Comparison of ENCODE assay signal across 10 cellular contexts in the genomic region with DNA sequence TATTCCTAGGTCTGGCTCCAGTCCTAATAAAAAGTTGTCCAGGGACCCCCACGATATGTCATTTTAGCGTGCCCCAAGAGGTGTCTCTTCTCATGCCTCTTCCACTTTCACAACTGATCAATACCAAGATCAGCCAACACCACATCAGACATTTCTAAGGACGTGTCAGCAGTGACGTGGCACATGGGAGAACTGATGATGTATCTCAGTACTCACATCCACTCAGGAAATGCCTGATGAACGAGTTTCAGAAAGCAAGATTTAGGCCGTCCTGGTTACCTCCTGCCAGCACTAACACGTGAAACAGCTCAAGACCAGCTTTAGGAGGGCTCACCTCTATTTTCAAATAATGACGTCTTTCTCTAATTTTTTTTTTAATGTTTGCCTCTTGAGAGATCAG. TPM values are rescaled to one million over a fixed set of nuclear protein-coding genes. Genes with fewer than 3 reads are reported as not detected.
DNase-seq lines count a peak whose midpoint lies in the region; ATAC-seq and TF ChIP-seq lines count a peak whose summit lies in the region.
"Had no signal": no experiment of that assay in that cellular context is flagged by ENCODE, and none has a peak within 500 bp of the region (broad histone marks: within the 10 kb centered on the region; RNA-seq: fewer than 3 reads in every experiment).

No MANE protein-coding gene starts in this region.

- H4K12ac ChIP-seq in trophoblast cell (ENCODE audit: low read depth, low read length) = no peak overlapping the region

- peak overlapping the region; percentile 60 for H3K4me3 ChIP-seq in CD4-positive, CD25-positive, alpha-beta regulatory T cell (ENCODE audit: low read depth, low read length)
- H3K4me3 ChIP-seq in PC-3 (ENCODE audit: low read length) (no peak overlapping the region), trophoblast cell (ENCODE audit: low read depth, low read length) (no peak overlapping the region), sigmoid colon (no peak overlapping the region), spleen (no peak overlapping the region)

- no peak overlapping the region for H3K27ac ChIP-seq in CD4-positive, CD25-positive, alpha-beta regulatory T cell (ENCODE audit: insufficient read depth, low read length, poor library complexity, severe bottlenecking)
- no peak overlapping the region for H3K27ac ChIP-seq in PC-3 (ENCODE audit: low read length)
- no peak overlapping the region for H3K27ac ChIP-seq in trophoblast cell (ENCODE audit: low read depth, low read length)
- no peak overlapping the region for H3K27ac ChIP-seq in sigmoid colon
- H3K27ac ChIP-seq in spleen = no peak overlapping the region
- H3K27ac ChIP-seq: neutrophil had no signal

- no peaks in the 10 kb centered on the region for H3F3A ChIP-seq in PC-3 (ENCODE audit: low read length, unreplicated experiment)

- TF ChIP-seq POLR2A in sigmoid colon (IDR thresholded peaks at IDR 0.05) = no peak
- TF ChIP-seq POLR2A in spleen (IDR thresholded peaks at IDR 0.05) = no peak

- H3K18ac ChIP-seq in trophoblast cell (ENCODE audit: low read length) = no peak overlapping the region

- peaks cover 0 to 2% (median 0%) of the 10 kb centered on the region in 7 donors for H3K9me3 Mint-ChIP-seq in CD4-positive, CD25-positive, alpha-beta regulatory T cell
- H3K9me3 Mint-ChIP-seq in activated naive CD4-positive, alpha-beta T cell treated with anti-CD3 and anti-CD28 coated beads, Interleukin-2, amount 10 ng/mL, durations not matched to agents 7 days and 5 days = peaks cover 3% of the 10 kb centered on the region

- H3K36me3 Mint-ChIP-seq in CD4-positive, CD25-positive, alpha-beta regulatory T cell = peaks cover 13% of the 10 kb centered on the region
- H3K36me3 Mint-ChIP-seq in activated naive CD4-positive, alpha-beta T cell treated with anti-CD3 and anti-CD28 coated beads, Interleukin-2, amount 10 ng/mL, durations not matched to agents 7 days and 5 days = peaks cover 29% of the 10 kb centered on the region

- no peak overlapping the region for H2BK120ac ChIP-seq in trophoblast cell (ENCODE audit: insufficient read depth, low read length, poor library complexity)

- WGBS in trophoblast cell (ENCODE audit: extremely low coverage, insufficient coverage, insufficient read length) = no CpG with 5 or more reads among the region's 8 CpGs
- 71 to 89% methylated on average over 8 of the region's 8 CpGs for WGBS in sigmoid colon, 2 donors
- WGBS in spleen, 5 donors = 63 to 78% (median 68%) methylated on average over 8 of the region's 8 CpGs

- BruUV-seq in PC-3 (replicated peaks; lab: Mats Ljungman, UMichigan) = no TSS peak

- H3K79me2 ChIP-seq in PC-3 (ENCODE audit: low read length) (peaks cover 100% of the 10 kb centered on the region), trophoblast cell (ENCODE audit: control insufficient read depth, insufficient read depth, low read length, poor library complexity) (peaks cover 7% of the 10 kb centered on the region)

- CTCF ChIA-PET in PC-3 (lab: Charles Lee) = interaction anchor here (0.6 kb wide), 1 partner anchor 24 kb away, joined by 3 read pairs; no protein-coding TSS in a partner anchor
- CTCF ChIA-PET in activated naive CD4-positive, alpha-beta T cell treated with anti-CD3 and anti-CD28 coated beads, Interleukin-2, amount 10 ng/mL, durations not matched to agents 7 days and 5 days (lab: Charles Lee) = no interaction called here

- H4K91ac ChIP-seq in trophoblast cell (ENCODE audit: low read depth, low read length) = no peak overlapping the region

- no peaks in the 10 kb centered on the region for H3K36me3 ChIP-seq in CD4-positive, CD25-positive, alpha-beta regulatory T cell (ENCODE audit: control insufficient read depth, insufficient read depth, low read length)
- H3K36me3 ChIP-seq in PC-3 (ENCODE audit: low read depth, low read length) = peaks cover 6% of the 10 kb centered on the region; the same call in 1 of the 2 replicates
- no peaks in the 10 kb centered on the region for H3K36me3 ChIP-seq in trophoblast cell (ENCODE audit: control insufficient read depth in 1 of 2, insufficient read depth in 2 of 2, low read length in 2 of 2)
- H3K36me3 ChIP-seq in sigmoid colon = no peaks in the 10 kb centered on the region
- H3K36me3 ChIP-seq in spleen = no peaks in the 10 kb centered on the region
- H3K36me3 ChIP-seq: neutrophil had no signal

- no peak overlapping the region for H2BK12ac ChIP-seq in trophoblast cell (ENCODE audit: low read length)

- no peaks in the 10 kb centered on the region for H3K9me2 ChIP-seq in PC-3 (replicated peaks; ENCODE audit: low read length)

- peak overlapping the region; percentile 53 to 83 (median 70) for H3K27ac Mint-ChIP-seq in CD4-positive, CD25-positive, alpha-beta regulatory T cell
- peak overlapping the region; percentile 74 for H3K27ac Mint-ChIP-seq in activated naive CD4-positive, alpha-beta T cell treated with anti-CD3 and anti-CD28 coated beads, Interleukin-2, amount 10 ng/mL, durations not matched to agents 7 days and 5 days

- H3K23ac ChIP-seq in trophoblast cell (ENCODE audit: low read length) = no peak overlapping the region

- H4K20me1 ChIP-seq in PC-3 (ENCODE audit: low read length) = peaks cover 52% of the 10 kb centered on the region

- no peak overlapping the region for H2AK5ac ChIP-seq in trophoblast cell (ENCODE audit: low read length)

- H2AFZ ChIP-seq in PC-3 (ENCODE audit: low read length) (no peak overlapping the region), trophoblast cell (ENCODE audit: insufficient read depth, low read length, poor library complexity) (no peak overlapping the region)

- H3K14ac ChIP-seq in trophoblast cell (ENCODE audit: low read length) = no peak overlapping the region

- H3K27me3 ChIP-seq in CD4-positive, CD25-positive, alpha-beta regulatory T cell (ENCODE audit: control insufficient read depth, insufficient read depth, low read length) = no peaks in the 10 kb centered on the region
- no peaks in the 10 kb centered on the region for H3K27me3 ChIP-seq in PC-3 (ENCODE audit: low read length)
- H3K27me3 ChIP-seq in trophoblast cell (ENCODE audit: insufficient read depth, low read length) = no peaks in the 10 kb centered on the region
- H3K27me3 ChIP-seq in sigmoid colon = no peaks in the 10 kb centered on the region
- no peaks in the 10 kb centered on the region for H3K27me3 ChIP-seq in spleen (replicated peaks in 1 of 7)
- H3K27me3 ChIP-seq: neutrophil had no signal

- no peak overlapping the region for H2BK5ac ChIP-seq in trophoblast cell (ENCODE audit: low read depth, low read length, poor library complexity)

- peaks cover 27% of the 10 kb centered on the region for H3K4me1 ChIP-seq in CD4-positive, CD25-positive, alpha-beta regulatory T cell (ENCODE audit: control insufficient read depth, insufficient read depth, low read length, poor library complexity, severe bottlenecking)
- H3K4me1 ChIP-seq in PC-3 (ENCODE audit: insufficient read depth, low read length) (no peaks in the 10 kb centered on the region), trophoblast cell (ENCODE audit: control insufficient read depth in 1 of 2, insufficient read depth in 2 of 2, low read length in 2 of 2) (peaks cover 3 to 13% of the 10 kb centered on the region in 2 experiments), sigmoid colon (peaks cover 0 to 87% (median 50%) of the 10 kb centered on the region in 4 donors), spleen (peaks cover 24 to 78% (median 57%) of the 10 kb centered on the region in 6 donors)

- H3K9ac ChIP-seq in PC-3 (ENCODE audit: low read length) (no peak overlapping the region), trophoblast cell (ENCODE audit: low read length) (no peak overlapping the region)

- intact Hi-C loops in PC-3 (cut with micrococcal nuclease) = no loop called here
- intact Hi-C loops in sigmoid colon (cut with DNase I) = no loop called here
- intact Hi-C loops in spleen (cut with DNase I; ENCODE audit: low total_unique reads) = no loop called here

- no peaks in the 10 kb centered on the region for H3K27me3 Mint-ChIP-seq in CD4-positive, CD25-positive, alpha-beta regulatory T cell
- H3K27me3 Mint-ChIP-seq in activated naive CD4-positive, alpha-beta T cell treated with anti-CD3 and anti-CD28 coated beads, Interleukin-2, amount 10 ng/mL, durations not matched to agents 7 days and 5 days = no peaks in the 10 kb centered on the region

- H3K4me3 Mint-ChIP-seq in CD4-positive, CD25-positive, alpha-beta regulatory T cell = peak overlapping the region; percentile 5 to 67 (median 33)
- H3K4me3 Mint-ChIP-seq in activated naive CD4-positive, alpha-beta T cell treated with anti-CD3 and anti-CD28 coated beads, Interleukin-2, amount 10 ng/mL, durations not matched to agents 7 days and 5 days = peak overlapping the region; percentile 55

- no peak overlapping the region for H3K4me2 ChIP-seq in PC-3 (ENCODE audit: low read length)
- no peak overlapping the region for H3K4me2 ChIP-seq in trophoblast cell (ENCODE audit: low read length)

- peak; percentile 60 to 64 for ATAC-seq in CD4-positive, CD25-positive, alpha-beta regulatory T cell (ENCODE audit: low read depth in 2 of 2)
- ATAC-seq in PC-3 (no peak), HG02973 (IDR thresholded peaks at IDR 0.05; ENCODE audit: unreplicated experiment) (no peak)

- peak; percentile 28 to 80 (median 50) for DNase-seq in CD4-positive, CD25-positive, alpha-beta regulatory T cell
- DNase-seq in PC-3 = peak; percentile 16
- DNase-seq in activated naive CD4-positive, alpha-beta T cell treated with anti-CD3 and anti-CD28 coated beads, Interleukin-2, amount 10 ng/mL, durations not matched to agents 7 days and 5 days = peak; percentile 83
- peak in 1 of 2 donors; percentile 44 for DNase-seq in trophoblast cell
- no peak for DNase-seq in medulla oblongata (ENCODE audit: extremely low spot score)
- DNase-seq in sigmoid colon = no peak
- DNase-seq in spleen = no peak
- DNase-seq: foreskin melanocyte had no signal

- peak overlapping the region; percentile 84 for H3K4ac ChIP-seq in trophoblast cell (ENCODE audit: low read depth, low read length)

- H3K79me1 ChIP-seq in trophoblast cell (ENCODE audit: low read length) = no peaks in the 10 kb centered on the region

- peaks cover 32 to 77% (median 53%) of the 10 kb centered on the region in 4 donors for H3K4me1 Mint-ChIP-seq in CD4-positive, CD25-positive, alpha-beta regulatory T cell
- peaks cover 66% of the 10 kb centered on the region for H3K4me1 Mint-ChIP-seq in activated naive CD4-positive, alpha-beta T cell treated with anti-CD3 and anti-CD28 coated beads, Interleukin-2, amount 10 ng/mL, durations not matched to agents 7 days and 5 days

- no peak for TF ChIP-seq EP300 in sigmoid colon (IDR thresholded peaks at IDR 0.05)

- H4K8ac ChIP-seq in trophoblast cell (ENCODE audit: low read depth, low read length) = no peak overlapping the region

- no peaks in the 10 kb centered on the region for H3K9me3 ChIP-seq in CD4-positive, CD25-positive, alpha-beta regulatory T cell (ENCODE audit: control insufficient read depth in 2 of 2, low read length in 2 of 2)
- H3K9me3 ChIP-seq in PC-3 (ENCODE audit: low read length) (no peaks in the 10 kb centered on the region), trophoblast cell (ENCODE audit: insufficient read depth, low read depth, low read length) (no peaks in the 10 kb centered on the region), sigmoid colon (no peaks in the 10 kb centered on the region), spleen (no peaks in the 10 kb centered on the region)
- H3K9me3 ChIP-seq: neutrophil had no signal

- no peak for TF ChIP-seq CTCF in PC-3 (conservative IDR thresholded peaks at IDR 0.05; ENCODE audit: low read depth, low read length)
- TF ChIP-seq CTCF in sigmoid colon (IDR thresholded peaks at IDR 0.05) = no peak
- no peak for TF ChIP-seq CTCF in spleen (IDR thresholded peaks at IDR 0.05 in 8 of 11, conservative IDR thresholded peaks at IDR 0.05 in 3 of 11)

- POLR2A ChIA-PET in PC-3 (lab: Charles Lee; ENCODE audit: unreplicated experiment) = no interaction called here

RNA-seq across cellular contexts. Expression of a gene that starts 19.6 kb away (rescaled TPM):
- 16.3 TPM for total RNA-seq in CD4-positive, CD25-positive, alpha-beta regulatory T cell
- 10 to 100 TPM in 3 of 4 donors, 1 to 10 TPM in 1; 8.5 to 15.6 (median 12.8) TPM for polyA plus RNA-seq in CD4-positive, CD25-positive, alpha-beta regulatory T cell
- 40.5 and 46.3 TPM in 2 replicates for total RNA-seq in PC-3 (2014; rRNA removed)
- 44.1 and 47.0 TPM in 2 replicates for polyA plus RNA-seq in trophoblast cell (2013)
- total RNA-seq in sigmoid colon = 10 to 100 TPM; 26.4 to 56.5 (median 50.5) TPM
- polyA plus RNA-seq in sigmoid colon = 10 to 100 TPM; 27.0 to 41.5 (median 29.4) TPM
- 10 to 100 TPM; 45.9 to 80.2 (median 55.2) TPM for total RNA-seq in spleen
- polyA plus RNA-seq in spleen = 10 to 100 TPM; 13.5 to 37.5 (median 17.0) TPM

Comparison
In these comparisons a context has a peak if more than half of its experiments do, and no peak if none do; other contexts are left out.
1. ATAC-seq: peak in CD4-positive, CD25-positive, alpha-beta regulatory T cell (2 of 2); none in PC-3 (single experiment) and HG02973 (single experiment).
2. DNase-seq: peak in CD4-positive, CD25-positive, alpha-beta regulatory T cell (3 of 3), PC-3 (single experiment) and activated naive CD4-positive, alpha-beta T cell treated with anti-CD3 and anti-CD28 coated beads, Interleukin-2, amount 10 ng/mL, durations not matched to agents 7 days and 5 days (single experiment); none in medulla oblongata (single experiment), sigmoid colon (single experiment) and spleen (single experiment).